ENCODE assay signal across 8 cellular contexts in the genomic region with DNA sequence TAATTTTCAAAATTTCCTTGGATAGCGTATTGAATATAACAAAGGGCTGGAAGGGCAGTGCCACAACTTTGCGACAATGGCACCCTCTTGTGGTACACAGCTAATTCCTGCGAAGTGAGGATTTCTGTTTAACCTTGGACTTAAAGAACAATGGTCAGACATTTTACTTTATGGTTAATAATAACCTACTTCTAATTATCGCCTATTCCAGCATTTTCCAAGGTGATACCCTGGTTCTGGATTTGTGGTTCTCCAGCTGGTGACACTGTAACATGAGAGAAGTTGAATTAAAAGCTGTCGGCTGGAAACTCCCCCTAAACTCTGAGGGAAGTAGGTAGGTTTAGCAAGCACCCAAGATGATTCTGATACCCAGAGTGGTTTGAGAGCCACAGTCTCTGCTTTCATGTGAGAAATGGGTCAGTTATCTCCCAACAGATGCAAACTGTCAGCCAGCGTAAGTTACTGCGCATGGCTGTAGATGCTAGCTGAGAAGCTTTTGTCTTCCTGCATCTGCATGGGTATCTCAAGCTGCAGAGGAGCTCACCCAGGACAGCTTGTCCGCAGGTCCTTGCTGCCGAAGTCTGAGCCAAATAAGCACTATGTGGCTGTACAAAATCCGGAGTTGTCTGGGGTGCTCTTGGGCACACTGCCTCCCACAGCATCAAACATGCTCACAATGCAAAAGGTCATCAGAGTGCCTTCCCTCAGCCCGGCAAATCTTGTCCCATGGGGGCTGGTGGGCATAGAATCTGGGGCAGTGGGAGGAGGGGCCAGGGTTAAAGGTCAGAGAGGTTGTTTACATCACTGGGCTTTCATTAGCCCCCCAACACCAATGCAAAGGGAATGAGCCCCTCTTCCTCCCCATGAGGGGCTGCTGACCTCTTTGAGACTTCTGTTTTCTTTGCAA. TPM values are rescaled to one million over a fixed set of nuclear protein-coding genes. Genes with fewer than 3 reads are reported as not detected.
A peak's percentile ranks its signal among the peaks of the same experiment; 100 is the strongest.
DNase-seq lines count a peak whose midpoint lies in the region; ATAC-seq and TF ChIP-seq lines count a peak whose summit lies in the region.

No MANE protein-coding gene starts in this region.

- peak; percentile 98 for TF ChIP-seq RAD21 in Ishikawa (IDR thresholded peaks at IDR 0.05; ENCODE audit: low read depth)

- TF ChIP-seq POLR2A in sigmoid colon (IDR thresholded peaks at IDR 0.05) = no peak

- H3K27me3 ChIP-seq in right atrium auricular region (no peaks in the 10 kb centered on the region), sigmoid colon (no peaks in the 10 kb centered on the region)

- H3K36me3 ChIP-seq in right atrium auricular region (no peaks in the 10 kb centered on the region), sigmoid colon (no peaks in the 10 kb centered on the region)

- 30 to 39% methylated on average over 11 of the region's 11 CpGs for WGBS in sigmoid colon, 2 donors

- TF ChIP-seq EP300 in Ishikawa (IDR thresholded peaks at IDR 0.05; ENCODE audit: borderline replicate concordance) = no peak
- TF ChIP-seq EP300 in sigmoid colon (IDR thresholded peaks at IDR 0.05) = no peak

- H3K4me1 ChIP-seq in right atrium auricular region = peaks cover 0 to 17% of the 10 kb centered on the region in 2 donors
- H3K4me1 ChIP-seq in sigmoid colon = no peaks in the 10 kb centered on the region

- peak; percentile 83 for TF ChIP-seq CTCF in 22Rv1 (IDR thresholded peaks at IDR 0.05)
- peak; percentile 78 to 87 for TF ChIP-seq CTCF in right atrium auricular region (IDR thresholded peaks at IDR 0.05)
- peak; percentile 48 to 82 (median 77) for TF ChIP-seq CTCF in sigmoid colon (IDR thresholded peaks at IDR 0.05)

- H3K27ac ChIP-seq in 22Rv1 (no peak overlapping the region), right atrium auricular region (no peak overlapping the region), sigmoid colon (no peak overlapping the region)

- DNase-seq in GM03348 (ENCODE audit: low spot score) (peak; percentile 67), RPMI7951 (ENCODE audit: low read depth) (peak; percentile 72), amygdala (lab: John Stamatoyannopoulos, UW) (peak in 34 of 56 donors; percentile 4 to 77 (median 24)), right atrium auricular region (ENCODE audit: low spot score) (no peak), sigmoid colon (peak; percentile 78)

- ATAC-seq in GM18519 (IDR thresholded peaks at IDR 0.05; ENCODE audit: low FRiP score, unreplicated experiment) = no peak

- intact Hi-C loops in sigmoid colon (cut with DNase I) = loop anchor here (1.0 kb wide), 2 partner anchors 169 to 243 kb away; no protein-coding TSS in a partner anchor

- no peak overlapping the region for H3K4me3 ChIP-seq in right atrium auricular region
- no peak overlapping the region for H3K4me3 ChIP-seq in sigmoid colon

- H3K9me3 ChIP-seq in right atrium auricular region (no peaks in the 10 kb centered on the region), sigmoid colon (no peaks in the 10 kb centered on the region)

TF ChIP-seq in Ishikawa, 13 proteins besides CTCF, POLR2A, EP300 and RAD21:
- TF ChIP-seq TEAD4 (IDR thresholded peaks at IDR 0.05) (no peak), TCF12 (IDR thresholded peaks at IDR 0.05; ENCODE audit: low read depth) (no peak), CEBPB (IDR thresholded peaks at IDR 0.05) (no peak), TAF1 (IDR thresholded peaks at IDR 0.05; ENCODE audit: low read depth) (no peak), YY1 (IDR thresholded peaks at IDR 0.05; ENCODE audit: low read depth) (no peak), EGR1 (IDR thresholded peaks at IDR 0.05) (no peak), NFIC (IDR thresholded peaks at IDR 0.05) (no peak), ZBTB7A (IDR thresholded peaks at IDR 0.05; ENCODE audit: low read depth) (no peak), CREB1 (IDR thresholded peaks at IDR 0.05; ENCODE audit: low read depth) (no peak)
- TF ChIP-seq, protein P1, sequence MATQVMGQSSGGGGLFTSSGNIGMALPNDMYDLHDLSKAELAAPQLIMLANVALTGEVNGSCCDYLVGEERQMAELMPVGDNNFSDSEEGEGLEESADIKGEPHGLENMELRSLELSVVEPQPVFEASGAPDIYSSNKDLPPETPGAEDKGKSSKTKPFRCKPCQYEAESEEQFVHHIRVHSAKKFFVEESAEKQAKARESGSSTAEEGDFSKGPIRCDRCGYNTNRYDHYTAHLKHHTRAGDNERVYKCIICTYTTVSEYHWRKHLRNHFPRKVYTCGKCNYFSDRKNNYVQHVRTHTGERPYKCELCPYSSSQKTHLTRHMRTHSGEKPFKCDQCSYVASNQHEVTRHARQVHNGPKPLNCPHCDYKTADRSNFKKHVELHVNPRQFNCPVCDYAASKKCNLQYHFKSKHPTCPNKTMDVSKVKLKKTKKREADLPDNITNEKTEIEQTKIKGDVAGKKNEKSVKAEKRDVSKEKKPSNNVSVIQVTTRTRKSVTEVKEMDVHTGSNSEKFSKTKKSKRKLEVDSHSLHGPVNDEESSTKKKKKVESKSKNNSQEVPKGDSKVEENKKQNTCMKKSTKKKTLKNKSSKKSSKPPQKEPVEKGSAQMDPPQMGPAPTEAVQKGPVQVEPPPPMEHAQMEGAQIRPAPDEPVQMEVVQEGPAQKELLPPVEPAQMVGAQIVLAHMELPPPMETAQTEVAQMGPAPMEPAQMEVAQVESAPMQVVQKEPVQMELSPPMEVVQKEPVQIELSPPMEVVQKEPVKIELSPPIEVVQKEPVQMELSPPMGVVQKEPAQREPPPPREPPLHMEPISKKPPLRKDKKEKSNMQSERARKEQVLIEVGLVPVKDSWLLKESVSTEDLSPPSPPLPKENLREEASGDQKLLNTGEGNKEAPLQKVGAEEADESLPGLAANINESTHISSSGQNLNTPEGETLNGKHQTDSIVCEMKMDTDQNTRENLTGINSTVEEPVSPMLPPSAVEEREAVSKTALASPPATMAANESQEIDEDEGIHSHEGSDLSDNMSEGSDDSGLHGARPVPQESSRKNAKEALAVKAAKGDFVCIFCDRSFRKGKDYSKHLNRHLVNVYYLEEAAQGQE (IDR thresholded peaks at IDR 0.05; ENCODE audit: low read depth) = no peak
- TF ChIP-seq, protein P2, sequence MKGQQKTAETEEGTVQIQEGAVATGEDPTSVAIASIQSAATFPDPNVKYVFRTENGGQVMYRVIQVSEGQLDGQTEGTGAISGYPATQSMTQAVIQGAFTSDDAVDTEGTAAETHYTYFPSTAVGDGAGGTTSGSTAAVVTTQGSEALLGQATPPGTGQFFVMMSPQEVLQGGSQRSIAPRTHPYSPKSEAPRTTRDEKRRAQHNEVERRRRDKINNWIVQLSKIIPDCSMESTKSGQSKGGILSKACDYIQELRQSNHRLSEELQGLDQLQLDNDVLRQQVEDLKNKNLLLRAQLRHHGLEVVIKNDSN (IDR thresholded peaks at IDR 0.05) = no peak
- TF ChIP-seq, protein P3, sequence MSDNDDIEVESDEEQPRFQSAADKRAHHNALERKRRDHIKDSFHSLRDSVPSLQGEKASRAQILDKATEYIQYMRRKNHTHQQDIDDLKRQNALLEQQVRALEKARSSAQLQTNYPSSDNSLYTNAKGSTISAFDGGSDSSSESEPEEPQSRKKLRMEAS (IDR thresholded peaks at IDR 0.05) = no peak

RNA-seq across cellular contexts. Expression of a gene that starts 6.6 kb away (rescaled TPM):
- 37.7 and 41.5 TPM in 2 replicates for total RNA-seq in RPMI7951 (2014; rRNA removed; shearing (Covaris generic))
- total RNA-seq in right atrium auricular region (10 to 100 TPM; 23.1 to 26.1 TPM), sigmoid colon (10 to 100 TPM; 11.2 to 13.6 (median 12.6) TPM)
- polyA plus RNA-seq in sigmoid colon = 1 to 10 TPM; 1.8 to 8.2 (median 2.3) TPM

RNA-seq across cellular contexts. Expression of a gene that starts 18.8 kb away (rescaled TPM):
- 111 and 145 TPM in 2 replicates for total RNA-seq in RPMI7951 (2014; rRNA removed; shearing (Covaris generic))
- total RNA-seq in right atrium auricular region (10 to 100 TPM; 52.4 to 60.6 TPM), sigmoid colon (10 to 100 TPM; 39.3 to 62.1 (median 44.1) TPM)
- 100 to 1,000 TPM in 1 of 3 donors, 10 to 100 TPM in 2; 55.9 to 127 (median 66.1) TPM for polyA plus RNA-seq in sigmoid colon

RNA-seq across cellular contexts. Expression of a gene that starts 36.6 kb away (rescaled TPM):
- total RNA-seq in RPMI7951 (2014; rRNA removed; shearing (Covaris generic)) = 39.8 and 43.0 TPM in 2 replicates
- total RNA-seq in right atrium auricular region = 10 to 100 TPM; 21.4 to 24.9 TPM
- 10 to 100 TPM; 26.0 to 40.5 (median 33.7) TPM for total RNA-seq in sigmoid colon
- polyA plus RNA-seq in sigmoid colon = 10 to 100 TPM; 57.7 to 76.3 (median 70.3) TPM
